In the genomic region with DNA sequence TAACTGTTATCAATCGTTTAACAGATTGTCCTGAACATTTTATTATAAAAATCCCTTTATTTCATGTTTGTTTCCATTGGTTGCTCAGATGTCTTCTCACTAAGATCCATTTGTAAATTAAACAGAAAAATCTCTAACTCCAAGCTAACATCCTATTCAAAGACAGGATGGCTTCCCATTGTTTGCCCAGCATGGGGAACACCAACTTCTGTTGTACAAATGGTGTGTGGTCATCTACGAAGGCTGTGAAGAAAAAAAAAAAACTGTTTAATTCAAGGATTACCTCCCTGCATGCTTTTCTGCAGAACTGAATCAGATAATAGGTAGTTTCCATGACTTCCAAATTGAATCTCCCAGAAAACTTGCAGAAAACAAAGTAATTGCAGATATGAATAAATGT, we compare ENCODE assay signal across 22 cellular contexts. TPM values are rescaled to one million over a fixed set of nuclear protein-coding genes. Genes with fewer than 3 reads are reported as not detected.
"Had no signal": no experiment of that assay in that cellular context is flagged by ENCODE, and none has a peak within 500 bp of the region (broad histone marks: within the 10 kb centered on the region; RNA-seq: fewer than 3 reads in every experiment).

No MANE protein-coding gene starts in this region.

- H3K36me3 Mint-ChIP-seq: activated naive CD4-positive, alpha-beta T cell treated with anti-CD3 and anti-CD28 coated beads, Interleukin-2, amount 50 U/mL, for 24 hours had no signal

- H3K4me1 ChIP-seq: ascending aorta, gastroesophageal sphincter, heart right ventricle, left lung, suprapubic skin had no signal

- H3K9me3 ChIP-seq: ascending aorta, gastroesophageal sphincter, heart right ventricle, left lung, right lobe of liver, suprapubic skin had no signal

- H3K4me3 ChIP-seq: ascending aorta, coronary artery, gastroesophageal sphincter, heart right ventricle, left lung, right lobe of liver, suprapubic skin had no signal

- H3K4me3 Mint-ChIP-seq: activated naive CD4-positive, alpha-beta T cell treated with anti-CD3 and anti-CD28 coated beads, Interleukin-2, amount 50 U/mL, for 24 hours; stimulated activated naive CD8-positive, alpha-beta T cell treated with anti-CD3 and anti-CD28 coated beads, Interleukin-15, Interleukin-2, amounts not matched to agents 100 ng/mL and 50 ng/mL, for 24 hours; T-helper 1 cell treated with Interleukin-12 subunit alpha and Interleukin-12 subunit beta and Interleukin-4 antibody, amounts not matched to agents 30 μg/mL and 1 μg/mL, for 36 hours had no signal

- H3K36me3 ChIP-seq: ascending aorta, gastroesophageal sphincter, heart right ventricle, left lung, suprapubic skin had no signal

- ATAC-seq: esophagus mucosa, gastroesophageal sphincter, heart right ventricle, left lung, right lobe of liver had no signal

- H3K27me3 ChIP-seq: ascending aorta, right lobe of liver had no signal

- H3K9me3 Mint-ChIP-seq: activated naive CD4-positive, alpha-beta T cell treated with anti-CD3 and anti-CD28 coated beads, Interleukin-2, amount 50 U/mL, for 24 hours; T-helper 1 cell treated with Interleukin-12 subunit alpha and Interleukin-12 subunit beta and Interleukin-4 antibody, amounts not matched to agents 30 μg/mL and 1 μg/mL, for 36 hours; type B pancreatic cell had no signal

- H3K27ac Mint-ChIP-seq: activated naive CD4-positive, alpha-beta T cell treated with anti-CD3 and anti-CD28 coated beads, Interleukin-2, amount 50 U/mL, for 24 hours; stimulated activated naive CD8-positive, alpha-beta T cell treated with anti-CD3 and anti-CD28 coated beads, Interleukin-15, Interleukin-2, amounts not matched to agents 100 ng/mL and 50 ng/mL, for 24 hours; T-helper 1 cell treated with Interleukin-12 subunit alpha and Interleukin-12 subunit beta and Interleukin-4 antibody, amounts not matched to agents 30 μg/mL and 1 μg/mL, for 36 hours; type B pancreatic cell had no signal

- H3K27ac ChIP-seq: ascending aorta, coronary artery, gastroesophageal sphincter, heart right ventricle, left lung, suprapubic skin had no signal

- H3K4me1 Mint-ChIP-seq: activated naive CD4-positive, alpha-beta T cell treated with anti-CD3 and anti-CD28 coated beads, Interleukin-2, amount 50 U/mL, for 24 hours had no signal

- DNase-seq: activated CD4-positive, CD25-positive, alpha-beta regulatory T cell treated with anti-CD3 and anti-CD28 coated beads, Interleukin-2, amount 50 U/mL, for 72 hours; activated gamma-delta T cell; effector CD4-positive, alpha-beta T cell; heart right ventricle; left lung; mammary epithelial cell; midbrain; right lobe of liver; small intestine; stimulated activated CD4-positive, alpha-beta T cell treated with anti-CD3 and anti-CD28 coated beads, Interleukin-15, amount 100 ng/mL, for 24 hours; stimulated activated CD4-positive, alpha-beta T cell treated with anti-CD3 and anti-CD28 coated beads, Interleukin-2, amount 100 ng/mL, for 48 hours had no signal

RNA-seq across cellular contexts. Expression of gene SALL1, which starts 7.9 kb away (rescaled TPM):
- total RNA-seq: activated CD8-positive, alpha-beta memory T cell treated with anti-CD3 and anti-CD28 coated beads for 36 hours; ascending aorta; esophagus mucosa; gastroesophageal sphincter; left lung had no signal
- polyA plus RNA-seq: keratinocyte had no signal
